8 cellular contexts compared by ENCODE assay signal in genomic region chr11:67400942-67401494, GRCh38. TPM values are rescaled to one million over a fixed set of nuclear protein-coding genes. Genes with fewer than 3 reads are reported as not detected.
A peak's percentile ranks its signal among the peaks of the same experiment; 100 is the strongest.
DNase-seq lines count a peak whose midpoint lies in the region; ATAC-seq and TF ChIP-seq lines count a peak whose summit lies in the region.

No MANE protein-coding gene starts in this region.

- ATAC-seq in GM18502 (IDR thresholded peaks at IDR 0.05; ENCODE audit: poor library complexity, unreplicated experiment) = peak; percentile 26
- peak; percentile 20 for ATAC-seq in HG02884 (IDR thresholded peaks at IDR 0.05; ENCODE audit: unreplicated experiment)
- peak; percentile 0 for ATAC-seq in activated T-helper 17 cell treated with anti-CD3 and anti-CD28 coated beads, Interleukin-2, amount 50 U/mL, for 72 hours (replicated peaks)

- no peak for TF ChIP-seq CTCF in stomach (IDR thresholded peaks at IDR 0.05)

- H3K9me3 ChIP-seq in iPS-18a (ENCODE audit: control insufficient read depth, low read depth, low read length) (no peaks in the 10 kb centered on the region), stomach (no peaks in the 10 kb centered on the region)

- H3K9me3 Mint-ChIP-seq in activated T-helper 17 cell treated with anti-CD3 and anti-CD28 coated beads, Interleukin-2, amount 50 U/mL, for 72 hours = no peaks in the 10 kb centered on the region

- H3K27ac Mint-ChIP-seq in activated T-helper 17 cell treated with anti-CD3 and anti-CD28 coated beads, Interleukin-2, amount 50 U/mL, for 72 hours = peak overlapping the region; percentile 82

- peaks cover 76% of the 10 kb centered on the region for H3K36me3 Mint-ChIP-seq in activated T-helper 17 cell treated with anti-CD3 and anti-CD28 coated beads, Interleukin-2, amount 50 U/mL, for 72 hours (ENCODE audit: low read depth)

- intact Hi-C loops in stomach (cut with DNase I; ENCODE audit: low total_unique reads) = no loop called here

- DNase-seq in stomach (no peak), SW480 (ENCODE audit: low spot score) (no peak), NK-92 (lab: John Stamatoyannopoulos, UW; ENCODE audit: unreplicated experiment) (no peak), cerebellar cortex (ENCODE audit: low spot score) (no peak)

- H3K4me3 Mint-ChIP-seq in activated T-helper 17 cell treated with anti-CD3 and anti-CD28 coated beads, Interleukin-2, amount 50 U/mL, for 72 hours = peak overlapping the region; percentile 84

- H3K4me1 Mint-ChIP-seq in activated T-helper 17 cell treated with anti-CD3 and anti-CD28 coated beads, Interleukin-2, amount 50 U/mL, for 72 hours = peaks cover 10% of the 10 kb centered on the region

- WGBS in stomach, 5 donors = 0 to 4% (median 2%) methylated on average over 11 to 27 of the region's 27 CpGs

- H3K36me3 ChIP-seq in iPS-18a (ENCODE audit: control insufficient read depth, low read depth, low read length) (peaks cover 23% of the 10 kb centered on the region), stomach (peaks cover 28 to 47% (median 41%) of the 10 kb centered on the region in 4 donors)

- H3K27me3 ChIP-seq in iPS-18a (ENCODE audit: control insufficient read depth, insufficient read depth, low read length) (no peaks in the 10 kb centered on the region), stomach (peaks cover 0 to 21% (median 0%) of the 10 kb centered on the region in 3 donors)

- H3K4me3 ChIP-seq in iPS-18a (ENCODE audit: low read length) (peak overlapping the region; percentile 71), stomach (peak overlapping the region; percentile 77 to 98 (median 88))

- no peaks in the 10 kb centered on the region for H3K27me3 Mint-ChIP-seq in activated T-helper 17 cell treated with anti-CD3 and anti-CD28 coated beads, Interleukin-2, amount 50 U/mL, for 72 hours

- TF ChIP-seq POLR2A in stomach (IDR thresholded peaks at IDR 0.05) = no peak

- H3K4me1 ChIP-seq in iPS-18a (ENCODE audit: control insufficient read depth, low read depth, low read length) (peaks cover 5% of the 10 kb centered on the region), stomach (peaks cover 31 to 65% (median 59%) of the 10 kb centered on the region in 4 donors)

- TF ChIP-seq EP300 in stomach (IDR thresholded peaks at IDR 0.05) = no peak

- H3K9ac ChIP-seq in iPS-18a (ENCODE audit: low read length) = peak overlapping the region; percentile 67

- H3K27ac ChIP-seq in iPS-18a (ENCODE audit: low read length) = no peak overlapping the region
- H3K27ac ChIP-seq in stomach = peak overlapping the region; percentile 92 to 98 (median 96)

RNA-seq across cellular contexts. Expression of gene PPP1CA, which starts 0.6 kb away (rescaled TPM):
- total RNA-seq in activated T-helper 17 cell treated with anti-CD3 and anti-CD28 coated beads, Interleukin-2, amount 50 U/mL, for 72 hours = 100 to 1,000 TPM; 220 to 322 TPM
- total RNA-seq in stomach = 100 to 1,000 TPM in 2 of 5 donors, 10 to 100 TPM in 3; 28.6 to 229 (median 97.9) TPM
- polyA plus RNA-seq in stomach = 100 to 1,000 TPM; 109 to 203 (median 153) TPM

RNA-seq across cellular contexts. Expression of gene TBC1D10C, which starts 2.9 kb away (rescaled TPM):
- 100 to 1,000 TPM; 155 to 197 TPM for total RNA-seq in activated T-helper 17 cell treated with anti-CD3 and anti-CD28 coated beads, Interleukin-2, amount 50 U/mL, for 72 hours
- total RNA-seq in stomach = 10 to 100 TPM in 1 of 5 donors, 1 to 10 TPM in 3, under 1 TPM in 1; 0.29 to 12.0 (median 3.5) TPM
- polyA plus RNA-seq in stomach = 1 to 10 TPM; 2.8 to 6.1 (median 5.5) TPM

RNA-seq across cellular contexts. Expression of gene RAD9A, which starts 9.2 kb away (rescaled TPM):
- 10 to 100 TPM; 32.0 to 37.5 TPM for total RNA-seq in activated T-helper 17 cell treated with anti-CD3 and anti-CD28 coated beads, Interleukin-2, amount 50 U/mL, for 72 hours
- 10 to 100 TPM in 4 of 5 donors, 1 to 10 TPM in 1; 7.0 to 88.9 (median 29.5) TPM for total RNA-seq in stomach
- 10 to 100 TPM; 11.8 to 30.3 (median 17.0) TPM for polyA plus RNA-seq in stomach

RNA-seq across cellular contexts. Expression of gene CARNS1, which starts 14.5 kb away (rescaled TPM):
- total RNA-seq in activated T-helper 17 cell treated with anti-CD3 and anti-CD28 coated beads, Interleukin-2, amount 50 U/mL, for 72 hours = 10 to 100 TPM in 1 of 2 donors, 1 to 10 TPM in 1; 2.0 to 10.6 TPM
- 10 to 100 TPM in 3 of 5 donors, 1 to 10 TPM in 1, under 1 TPM in 1; 0.29 to 33.3 (median 15.4) TPM for total RNA-seq in stomach
- polyA plus RNA-seq in stomach = 1 to 10 TPM in 2 of 3 donors, under 1 TPM in 1; 0.88 to 3.4 (median 2.4) TPM

RNA-seq across cellular contexts. Expression of gene RPS6KB2, which starts 27.3 kb away (rescaled TPM):
- 10 to 100 TPM; 62.3 to 63.0 TPM for total RNA-seq in activated T-helper 17 cell treated with anti-CD3 and anti-CD28 coated beads, Interleukin-2, amount 50 U/mL, for 72 hours
- total RNA-seq in stomach = 100 to 1,000 TPM in 2 of 5 donors, 10 to 100 TPM in 3; 29.7 to 434 (median 82.3) TPM
- 10 to 100 TPM; 49.3 to 74.1 (median 68.9) TPM for polyA plus RNA-seq in stomach

Comparison
In these comparisons a context has a peak if more than half of its experiments do, and no peak if none do; other contexts are left out.
1. RNA of gene TBC1D10C, which starts 2.9 kb away (total RNA-seq): 155 to 197 TPM in activated T-helper 17 cell treated with anti-CD3 and anti-CD28 coated beads, Interleukin-2, amount 50 U/mL, for 72 hours; 0.29 to 12.0 TPM in stomach; every median in the first group is over 10 times any median in the second.
2. Peak in every context shown above with its lines, with median percentiles within 50 percentile points of each other: ATAC-seq.